Comparison of ENCODE assay signal across 8 cellular contexts in genomic region chr2:54392925-54393324, GRCh38.
"Had no signal": no experiment of that assay in that cellular context is flagged by ENCODE, and none has a peak within 500 bp of the region (broad histone marks: within the 10 kb centered on the region; RNA-seq: fewer than 3 reads in every experiment).

No MANE protein-coding gene starts in this region.

- DNase-seq: IMR-90, KBM-7, KG1 had no signal

- H3K4me3 Mint-ChIP-seq: IgD-negative memory B cell had no signal

- H3K27me3 Mint-ChIP-seq: IgD-negative memory B cell had no signal

- H3K4me2 ChIP-seq: KMS-11 had no signal

- ATAC-seq: HepG2 had no signal

- H3K9ac ChIP-seq: KMS-11 had no signal

- H3K27ac ChIP-seq: HL-60, KMS-11 had no signal

- FAIRE-seq: HepG2, HTR-8/SVneo had no signal
